Comparison of ENCODE assay signal across 1 cellular context in the genomic region with DNA sequence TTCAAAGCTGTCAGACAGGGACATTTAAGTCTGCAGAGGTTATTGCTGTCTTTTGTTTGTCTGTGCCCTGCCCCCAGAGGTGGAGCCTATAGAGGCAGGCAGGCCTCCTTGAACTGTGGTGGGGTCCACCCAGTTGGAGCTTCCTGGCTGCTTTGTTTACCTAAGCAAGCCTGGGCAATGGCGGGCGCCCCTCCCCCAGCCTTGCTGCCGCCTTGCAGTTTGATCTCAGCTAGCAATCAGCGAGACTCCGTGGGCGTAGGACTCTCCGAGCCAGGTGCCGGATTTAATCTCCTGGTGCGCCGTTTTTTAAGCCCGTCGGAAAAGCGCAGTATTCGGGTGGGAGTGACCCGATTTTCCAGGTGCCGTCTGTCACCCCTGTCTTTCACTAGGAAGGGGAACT.
TF ChIP-seq lines count a peak whose summit lies in the region.

No MANE protein-coding gene starts in this region.

TF ChIP-seq in WTC11, 78 proteins besides CTCF, POLR2A, EP300 and RAD21 (continued from another document):
- TF ChIP-seq, protein P1, sequence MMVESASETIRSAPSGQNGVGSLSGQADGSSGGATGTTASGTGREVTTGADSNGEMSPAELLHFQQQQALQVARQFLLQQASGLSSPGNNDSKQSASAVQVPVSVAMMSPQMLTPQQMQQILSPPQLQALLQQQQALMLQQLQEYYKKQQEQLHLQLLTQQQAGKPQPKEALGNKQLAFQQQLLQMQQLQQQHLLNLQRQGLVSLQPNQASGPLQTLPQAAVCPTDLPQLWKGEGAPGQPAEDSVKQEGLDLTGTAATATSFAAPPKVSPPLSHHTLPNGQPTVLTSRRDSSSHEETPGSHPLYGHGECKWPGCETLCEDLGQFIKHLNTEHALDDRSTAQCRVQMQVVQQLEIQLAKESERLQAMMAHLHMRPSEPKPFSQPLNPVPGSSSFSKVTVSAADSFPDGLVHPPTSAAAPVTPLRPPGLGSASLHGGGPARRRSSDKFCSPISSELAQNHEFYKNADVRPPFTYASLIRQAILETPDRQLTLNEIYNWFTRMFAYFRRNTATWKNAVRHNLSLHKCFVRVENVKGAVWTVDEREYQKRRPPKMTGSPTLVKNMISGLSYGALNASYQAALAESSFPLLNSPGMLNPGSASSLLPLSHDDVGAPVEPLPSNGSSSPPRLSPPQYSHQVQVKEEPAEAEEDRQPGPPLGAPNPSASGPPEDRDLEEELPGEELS (CRISPR knock-in tag; IDR thresholded peaks at IDR 0.05), result peak; percentile 78; the same call in 1 of the 2 replicates
- peak; percentile 50; the same call in 1 of the 2 replicates for TF ChIP-seq SP1 (CRISPR knock-in tag; conservative IDR thresholded peaks at IDR 0.05)
